ENCODE assay signal across 9 cellular contexts in genomic region chr19:1315470-1316166, GRCh38. TPM values are rescaled to one million over a fixed set of nuclear protein-coding genes. Genes with fewer than 3 reads are reported as not detected.
DNase-seq lines count a peak whose midpoint lies in the region; ATAC-seq and TF ChIP-seq lines count a peak whose summit lies in the region.
"Had no signal": no experiment of that assay in that cellular context is flagged by ENCODE, and none has a peak within 500 bp of the region (broad histone marks: within the 10 kb centered on the region; RNA-seq: fewer than 3 reads in every experiment).

No MANE protein-coding gene starts in this region.

- H3K36me3 Mint-ChIP-seq in activated CD4-positive, alpha-beta memory T cell treated with anti-CD3 and anti-CD28 coated beads, Interleukin-2, amount 10 ng/mL, durations not matched to agents 7 days and 5 days (ENCODE audit: low read depth): no peaks in the 10 kb centered on the region
- H3K36me3 Mint-ChIP-seq in natural killer cell: no peaks in the 10 kb centered on the region

- peak; percentile 77 for DNase-seq in DMS53 (lab: John Stamatoyannopoulos, UW)
- peak; percentile 39 for DNase-seq in KBM-7
- DNase-seq in activated CD4-positive, alpha-beta memory T cell treated with anti-CD3 and anti-CD28 coated beads, Interleukin-2, amount 10 ng/mL, durations not matched to agents 7 days and 5 days: peak; percentile 38
- peak; percentile 36 for DNase-seq in fibroblast of peridontal ligament (ENCODE audit: extremely low read depth)
- DNase-seq in natural killer cell: no peak

- no peak overlapping the region for H3K27ac Mint-ChIP-seq in activated CD4-positive, alpha-beta memory T cell treated with anti-CD3 and anti-CD28 coated beads, Interleukin-2, amount 10 ng/mL, durations not matched to agents 7 days and 5 days
- H3K27ac Mint-ChIP-seq in natural killer cell: no peak overlapping the region

- in situ Hi-C loops in KBM-7 (cut with MboI; ENCODE audit: low pct_unique_long_range_greater_than_20kb, low sequenced_read_pairs): loop anchor here (10.0 kb wide), 1 partner anchor 49 kb away; no protein-coding TSS in a partner anchor

- H3K9me3 Mint-ChIP-seq in activated CD4-positive, alpha-beta memory T cell treated with anti-CD3 and anti-CD28 coated beads, Interleukin-2, amount 10 ng/mL, durations not matched to agents 7 days and 5 days: no peaks in the 10 kb centered on the region
- no peaks in the 10 kb centered on the region for H3K9me3 Mint-ChIP-seq in natural killer cell

- H3K27me3 Mint-ChIP-seq in activated CD4-positive, alpha-beta memory T cell treated with anti-CD3 and anti-CD28 coated beads, Interleukin-2, amount 10 ng/mL, durations not matched to agents 7 days and 5 days: peaks cover 21% of the 10 kb centered on the region
- peaks cover 8 to 12% of the 10 kb centered on the region in 2 donors for H3K27me3 Mint-ChIP-seq in natural killer cell (ENCODE audit: low read depth in 2 of 2)

- H3K4me1 Mint-ChIP-seq in activated CD4-positive, alpha-beta memory T cell treated with anti-CD3 and anti-CD28 coated beads, Interleukin-2, amount 10 ng/mL, durations not matched to agents 7 days and 5 days: no peaks in the 10 kb centered on the region
- H3K4me1 Mint-ChIP-seq in natural killer cell: no peaks in the 10 kb centered on the region

- POLR2A ChIA-PET in activated CD4-positive, alpha-beta memory T cell treated with anti-CD3 and anti-CD28 coated beads, Interleukin-2, amount 10 ng/mL, durations not matched to agents 7 days and 5 days (lab: Charles Lee): no interaction called here

- CTCF ChIA-PET in activated CD4-positive, alpha-beta memory T cell treated with anti-CD3 and anti-CD28 coated beads, Interleukin-2, amount 10 ng/mL, durations not matched to agents 7 days and 5 days (lab: Charles Lee): interaction anchor here (0.7 to 0.8 kb wide), 2 partner anchors 39 to 67 kb away, joined by 3 read pairs; a partner anchor contains a TSS

- no peak for TF ChIP-seq CTCF in natural killer cell (IDR thresholded peaks at IDR 0.05)

- no peak overlapping the region for H3K4me3 Mint-ChIP-seq in activated CD4-positive, alpha-beta memory T cell treated with anti-CD3 and anti-CD28 coated beads, Interleukin-2, amount 10 ng/mL, durations not matched to agents 7 days and 5 days
- H3K4me3 Mint-ChIP-seq in natural killer cell: no peak overlapping the region

- ATAC-seq in natural killer cell (peak in 2 of 3 donors; percentile 49 to 67), GM19397 (IDR thresholded peaks at IDR 0.05; ENCODE audit: unreplicated experiment) (no peak), HG03175 (IDR thresholded peaks at IDR 0.05; ENCODE audit: unreplicated experiment) (no peak), HG02973 (IDR thresholded peaks at IDR 0.05; ENCODE audit: unreplicated experiment) (no peak)

- intact Hi-C loops in natural killer cell (cut with micrococcal nuclease): no loop called here

RNA-seq across cellular contexts. Expression of gene EFNA2, which starts 29.9 kb away (rescaled TPM):
- not detected for total RNA-seq in activated CD4-positive, alpha-beta memory T cell treated with anti-CD3 and anti-CD28 coated beads, Interleukin-2, amount 10 ng/mL, durations not matched to agents 7 days and 5 days
- not detected for total RNA-seq in natural killer cell
- total RNA-seq: SJSA1 had no signal

RNA-seq across cellular contexts. Expression of gene FAM174C, which starts 40.3 kb away (rescaled TPM):
- 10 to 100 TPM; 45.9 to 50.1 TPM for total RNA-seq in activated CD4-positive, alpha-beta memory T cell treated with anti-CD3 and anti-CD28 coated beads, Interleukin-2, amount 10 ng/mL, durations not matched to agents 7 days and 5 days
- 10 to 100 TPM; 26.6 to 33.4 (median 27.1) TPM for total RNA-seq in natural killer cell

RNA-seq across cellular contexts. Expression of gene CIRBP, which starts 46.5 kb away (rescaled TPM):
- 100 to 1,000 TPM; 203 to 204 TPM for total RNA-seq in activated CD4-positive, alpha-beta memory T cell treated with anti-CD3 and anti-CD28 coated beads, Interleukin-2, amount 10 ng/mL, durations not matched to agents 7 days and 5 days
- total RNA-seq in natural killer cell: 100 to 1,000 TPM; 410 to 454 (median 440) TPM

Comparison
In these comparisons a context has a peak if more than half of its experiments do, and no peak if none do; other contexts are left out.
1. ATAC-seq: peak in natural killer cell (2 of 3); none in GM19397 (single experiment), HG03175 (single experiment) and HG02973 (single experiment).